In genomic region chr10:102131286-102132170, GRCh38 we compare ENCODE assay signal across 7 cellular contexts. TPM values are rescaled to one million over a fixed set of nuclear protein-coding genes. Genes with fewer than 3 reads are reported as not detected.
A peak's percentile ranks its signal among the peaks of the same experiment; 100 is the strongest.
DNase-seq lines count a peak whose midpoint lies in the region; TF ChIP-seq lines count a peak whose summit lies in the region.

No MANE protein-coding gene starts in this region.

- H3K9me3 Mint-ChIP-seq in osteocyte (ENCODE audit: unreplicated experiment), result no peaks in the 10 kb centered on the region

- peaks cover 30% of the 10 kb centered on the region for H3K4me1 Mint-ChIP-seq in osteocyte (ENCODE audit: unreplicated experiment)

- no peaks in the 10 kb centered on the region for H3K27me3 ChIP-seq in brain microvascular endothelial cell (replicated peaks)
- no peaks in the 10 kb centered on the region for H3K27me3 ChIP-seq in prostate gland (replicated peaks; ENCODE audit: insufficient read depth)

- intact Hi-C loops in prostate gland (cut with DNase I), result no loop called here

- in situ Hi-C loops in brain microvascular endothelial cell (cut with HindIII; ENCODE audit: low pct_ligation_motif_present, low sequenced_read_pairs), result no loop called here

- DNase-seq in Daoy (ENCODE audit: low read depth), result peak; percentile 60
- peak; percentile 67 for DNase-seq in M059J (ENCODE audit: low read depth)
- DNase-seq in brain microvascular endothelial cell, result peak; percentile 52
- no peak for DNase-seq in osteocyte (ENCODE audit: extremely low spot score, unreplicated experiment)
- no peak for DNase-seq in NK-92 (lab: John Stamatoyannopoulos, UW; ENCODE audit: unreplicated experiment)
- DNase-seq in prostate gland (ENCODE audit: low spot score), result no peak
- DNase-seq in stimulated activated CD4-positive, alpha-beta T cell treated with anti-CD3 and anti-CD28 coated beads, Interleukin-12 subunit alpha, Interleukin-12 subunit beta, amount 100 ng/mL, for 4 hours, result no peak

- H3K36me3 Mint-ChIP-seq in osteocyte (ENCODE audit: unreplicated experiment), result no peaks in the 10 kb centered on the region

- TF ChIP-seq CTCF in brain microvascular endothelial cell (IDR thresholded peaks at IDR 0.05; ENCODE audit: low read depth, low read length, missing control alignments) (no peak), osteocyte (IDR thresholded peaks at IDR 0.05) (no peak), prostate gland (IDR thresholded peaks at IDR 0.05) (no peak)

- 89% methylated on average over 8 of the region's 8 CpGs for WGBS in prostate gland

- H3K27me3 Mint-ChIP-seq in osteocyte (ENCODE audit: unreplicated experiment), result no peaks in the 10 kb centered on the region

- peaks cover 8% of the 10 kb centered on the region for H3K4me1 ChIP-seq in prostate gland (replicated peaks)

- H3K27ac ChIP-seq in brain microvascular endothelial cell (peak overlapping the region; percentile 31), prostate gland (no peak overlapping the region)

- no peak overlapping the region for H3K4me3 Mint-ChIP-seq in osteocyte (ENCODE audit: unreplicated experiment)

- TF ChIP-seq POLR2A in prostate gland (IDR thresholded peaks at IDR 0.05), result no peak

- H3K36me3 ChIP-seq in brain microvascular endothelial cell (replicated peaks) (no peaks in the 10 kb centered on the region), prostate gland (no peaks in the 10 kb centered on the region)

- peak overlapping the region; percentile 98 for H3K27ac Mint-ChIP-seq in osteocyte (ENCODE audit: unreplicated experiment)

- no peaks in the 10 kb centered on the region for H3K9me3 ChIP-seq in prostate gland

- H3K4me3 ChIP-seq in brain microvascular endothelial cell (ENCODE audit: low read depth, low read length) (no peak overlapping the region), prostate gland (no peak overlapping the region)

RNA-seq across cellular contexts. Expression of gene PPRC1, which starts 1.3 kb away (rescaled TPM):
- total RNA-seq in Daoy (2014; rRNA removed; shearing (Covaris generic)), result 10.8 and 17.0 TPM in 2 replicates
- 14.7 and 15.1 TPM in 2 replicates for total RNA-seq in M059J (2014; rRNA removed; shearing (Covaris generic))
- total RNA-seq in osteocyte (40.7 and 42.0 TPM in 2 replicates), prostate gland (10 to 100 TPM; 19.8 to 24.4 TPM)

RNA-seq across cellular contexts. Expression of gene LDB1, which starts 11.4 kb away (rescaled TPM):
- total RNA-seq in Daoy (2014; rRNA removed; shearing (Covaris generic)), result 18.9 and 20.6 TPM in 2 replicates
- total RNA-seq in M059J (2014; rRNA removed; shearing (Covaris generic)), result 19.2 and 25.0 TPM in 2 replicates
- total RNA-seq in osteocyte (112 and 114 TPM in 2 replicates), prostate gland (10 to 100 TPM; 55.0 to 91.5 TPM)

RNA-seq across cellular contexts. Expression of gene NOLC1, which starts 20.7 kb away (rescaled TPM):
- total RNA-seq in Daoy (2014; rRNA removed; shearing (Covaris generic)), result 70.1 and 105 TPM in 2 replicates
- 50.7 and 63.0 TPM in 2 replicates for total RNA-seq in M059J (2014; rRNA removed; shearing (Covaris generic))
- total RNA-seq in osteocyte (46.0 and 48.2 TPM in 2 replicates), prostate gland (10 to 100 TPM; 50.3 to 67.9 TPM)

Comparison
In these comparisons a context has a peak if more than half of its experiments do, and no peak if none do; other contexts are left out.
1. DNase-seq: peak in Daoy (single experiment), M059J (single experiment) and brain microvascular endothelial cell (single experiment); none in osteocyte (single experiment), NK-92 (single experiment), prostate gland (single experiment) and stimulated activated CD4-positive, alpha-beta T cell treated with anti-CD3 and anti-CD28 coated beads, Interleukin-12 subunit alpha, Interleukin-12 subunit beta, amount 100 ng/mL, for 4 hours (single experiment).